ENCODE assay signal across 13 cellular contexts in genomic region chr3:101890716-101891115, GRCh38. TPM values are rescaled to one million over a fixed set of nuclear protein-coding genes. Genes with fewer than 3 reads are reported as not detected.
DNase-seq lines count a peak whose midpoint lies in the region; ATAC-seq and TF ChIP-seq lines count a peak whose summit lies in the region.
"Had no signal": no experiment of that assay in that cellular context is flagged by ENCODE, and none has a peak within 500 bp of the region (broad histone marks: within the 10 kb centered on the region; RNA-seq: fewer than 3 reads in every experiment).

No MANE protein-coding gene starts in this region.

- no peaks in the 10 kb centered on the region for H3K27me3 ChIP-seq in OCI-LY3 (ENCODE audit: low read depth, low read length)
- H3K27me3 ChIP-seq in tibial artery: no peaks in the 10 kb centered on the region

- no peaks in the 10 kb centered on the region for H3K36me3 ChIP-seq in OCI-LY3 (replicated peaks; ENCODE audit: low read depth, low read length)
- no peaks in the 10 kb centered on the region for H3K36me3 ChIP-seq in tibial artery

- H3K4me2 ChIP-seq in OCI-LY3 (ENCODE audit: low read length): 0 out of 2 replicates have a peak overlapping the region, but pooled peaks have one; percentile 1

- H3K4me1 ChIP-seq in OCI-LY3 (ENCODE audit: low read length) (peaks cover 35% of the 10 kb centered on the region), tibial artery (peaks cover 0 to 24% (median 3%) of the 10 kb centered on the region in 4 donors)

- TF ChIP-seq CTCF in OCI-LY3 (IDR thresholded peaks at IDR 0.05; ENCODE audit: low read depth, low read length) (no peak), tibial artery (IDR thresholded peaks at IDR 0.05) (no peak)

- 0 out of 2 replicates have a peak overlapping the region, but pooled peaks have one; percentile 1 for H2AFZ ChIP-seq in OCI-LY3 (ENCODE audit: low read depth, low read length)

- H3K79me2 ChIP-seq in OCI-LY3 (ENCODE audit: low read length): no peaks in the 10 kb centered on the region

- H4K20me1 ChIP-seq in OCI-LY3 (ENCODE audit: insufficient read depth, low read length): no peaks in the 10 kb centered on the region

- H3K4me3 ChIP-seq in OCI-LY3 (ENCODE audit: low read length) (no peak overlapping the region), tibial artery (no peak overlapping the region)
- H3K4me3 ChIP-seq: SK-N-MC, skin epidermis had no signal

- H3K27ac ChIP-seq in OCI-LY3 (ENCODE audit: low read length) (peak overlapping the region; percentile 47), tibial artery (no peak overlapping the region)
- H3K27ac ChIP-seq: SK-N-MC had no signal

- intact Hi-C loops in left ventricle myocardium superior (cut with micrococcal nuclease) (no loop called here), tibial artery (cut with DNase I; ENCODE audit: low total_unique reads) (no loop called here)

- H3K9me3 ChIP-seq in OCI-LY3 (ENCODE audit: insufficient read depth, low read length) (no peaks in the 10 kb centered on the region), tibial artery (no peaks in the 10 kb centered on the region)

- DNase-seq in AG20443 (ENCODE audit: low spot score): peak; percentile 63
- DNase-seq in glomerular visceral epithelial cell (ENCODE audit: extremely low spot score): peak; percentile 71
- no peak for DNase-seq in left ventricle myocardium superior
- DNase-seq in amygdala (lab: John Stamatoyannopoulos, UW): no peak
- DNase-seq in tibial artery: no peak
- no peak for DNase-seq in NCI-H82 treated with DMSO at 0.1 percent for 48 hours (lab: John Stamatoyannopoulos, UW; ENCODE audit: unreplicated experiment)
- DNase-seq: activated CD8-positive, alpha-beta memory T cell treated with anti-CD3 and anti-CD28 coated beads, Interleukin-2, amount 50 U/mL, for 48 hours; Calu3; effector CD8-positive, alpha-beta T cell had no signal

- ATAC-seq in GM21717 (IDR thresholded peaks at IDR 0.05; ENCODE audit: unreplicated experiment) (peak; percentile 61), left ventricle myocardium superior (no peak)

- H3K9ac ChIP-seq in OCI-LY3 (ENCODE audit: low read length): no peak overlapping the region

RNA-seq across cellular contexts. Expression of gene NFKBIZ, which starts 41.4 kb away (rescaled TPM):
- total RNA-seq in left ventricle myocardium superior: 15.9 TPM

Comparison
In these comparisons a context has a peak if more than half of its experiments do, and no peak if none do; other contexts are left out.
1. DNase-seq: peak in AG20443 (single experiment) and glomerular visceral epithelial cell (single experiment); none in left ventricle myocardium superior (single experiment), amygdala (0 of 56), tibial artery (0 of 2) and NCI-H82 treated with DMSO at 0.1 percent for 48 hours (single experiment).